ENCODE assay signal across 3 cellular contexts in genomic region chr11:72813740-72814138, GRCh38.
A peak's percentile ranks its signal among the peaks of the same experiment; 100 is the strongest.
TF ChIP-seq lines count a peak whose summit lies in the region.

No MANE protein-coding gene starts in this region.

TF ChIP-seq in A549, 52 proteins besides CTCF, POLR2A, EP300 and RAD21 (continued from another document and continues in another):
- TF ChIP-seq, protein P1, sequence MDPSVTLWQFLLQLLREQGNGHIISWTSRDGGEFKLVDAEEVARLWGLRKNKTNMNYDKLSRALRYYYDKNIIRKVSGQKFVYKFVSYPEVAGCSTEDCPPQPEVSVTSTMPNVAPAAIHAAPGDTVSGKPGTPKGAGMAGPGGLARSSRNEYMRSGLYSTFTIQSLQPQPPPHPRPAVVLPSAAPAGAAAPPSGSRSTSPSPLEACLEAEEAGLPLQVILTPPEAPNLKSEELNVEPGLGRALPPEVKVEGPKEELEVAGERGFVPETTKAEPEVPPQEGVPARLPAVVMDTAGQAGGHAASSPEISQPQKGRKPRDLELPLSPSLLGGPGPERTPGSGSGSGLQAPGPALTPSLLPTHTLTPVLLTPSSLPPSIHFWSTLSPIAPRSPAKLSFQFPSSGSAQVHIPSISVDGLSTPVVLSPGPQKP (IDR thresholded peaks at IDR 0.05; ENCODE audit: low read depth, low read length), result no peak
- TF ChIP-seq NPAS2 (CRISPR knock-in tag; IDR thresholded peaks at IDR 0.05; ENCODE audit: borderline replicate concordance), result peak; percentile 34; the same call in 1 of the 2 replicates
- TF ChIP-seq, protein P2, sequence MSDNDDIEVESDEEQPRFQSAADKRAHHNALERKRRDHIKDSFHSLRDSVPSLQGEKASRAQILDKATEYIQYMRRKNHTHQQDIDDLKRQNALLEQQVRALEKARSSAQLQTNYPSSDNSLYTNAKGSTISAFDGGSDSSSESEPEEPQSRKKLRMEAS (IDR thresholded peaks at IDR 0.05), result peak; percentile 94
- peak; percentile 37; the same call in 1 of the 2 replicates for TF ChIP-seq HOXB5 (CRISPR knock-in tag; IDR thresholded peaks at IDR 0.05)
- no peak for TF ChIP-seq HMGXB4 (CRISPR knock-in tag; IDR thresholded peaks at IDR 0.05; ENCODE audit: borderline replicate concordance)
- TF ChIP-seq, protein P3, sequence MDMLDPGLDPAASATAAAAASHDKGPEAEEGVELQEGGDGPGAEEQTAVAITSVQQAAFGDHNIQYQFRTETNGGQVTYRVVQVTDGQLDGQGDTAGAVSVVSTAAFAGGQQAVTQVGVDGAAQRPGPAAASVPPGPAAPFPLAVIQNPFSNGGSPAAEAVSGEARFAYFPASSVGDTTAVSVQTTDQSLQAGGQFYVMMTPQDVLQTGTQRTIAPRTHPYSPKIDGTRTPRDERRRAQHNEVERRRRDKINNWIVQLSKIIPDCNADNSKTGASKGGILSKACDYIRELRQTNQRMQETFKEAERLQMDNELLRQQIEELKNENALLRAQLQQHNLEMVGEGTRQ (IDR thresholded peaks at IDR 0.05), result 0 out of 2 replicates have a peak, but pooled peaks have one; percentile 13
- TF ChIP-seq JUNB (IDR thresholded peaks at IDR 0.05), result no peak
- 0 out of 2 replicates have a peak, but pooled peaks have one; percentile 32 for TF ChIP-seq RARB (CRISPR knock-in tag; IDR thresholded peaks at IDR 0.05)
- no peak for TF ChIP-seq GATA3 (IDR thresholded peaks at IDR 0.05; ENCODE audit: borderline replicate concordance)
- TF ChIP-seq ZNF302 (CRISPR knock-in tag; IDR thresholded peaks at IDR 0.05), result no peak
- no peak; the same call in 2 of the 3 replicates for TF ChIP-seq BCL3 (IDR thresholded peaks at IDR 0.05)

TF ChIP-seq in SK-N-SH treated with all-trans-retinoic acid at 6 μM for 48 hours, 23 proteins besides CTCF, POLR2A, EP300 and RAD21 (continued from another document):
- TF ChIP-seq TOX (CRISPR knock-in tag; IDR thresholded peaks at IDR 0.05; ENCODE audit: borderline replicate concordance) (no peak), ISL1 (CRISPR knock-in tag; IDR thresholded peaks at IDR 0.05) (no peak)

TF ChIP-seq in liver, 16 proteins besides CTCF, POLR2A, EP300 and RAD21 (continued from another document):
- TF ChIP-seq, protein P4, sequence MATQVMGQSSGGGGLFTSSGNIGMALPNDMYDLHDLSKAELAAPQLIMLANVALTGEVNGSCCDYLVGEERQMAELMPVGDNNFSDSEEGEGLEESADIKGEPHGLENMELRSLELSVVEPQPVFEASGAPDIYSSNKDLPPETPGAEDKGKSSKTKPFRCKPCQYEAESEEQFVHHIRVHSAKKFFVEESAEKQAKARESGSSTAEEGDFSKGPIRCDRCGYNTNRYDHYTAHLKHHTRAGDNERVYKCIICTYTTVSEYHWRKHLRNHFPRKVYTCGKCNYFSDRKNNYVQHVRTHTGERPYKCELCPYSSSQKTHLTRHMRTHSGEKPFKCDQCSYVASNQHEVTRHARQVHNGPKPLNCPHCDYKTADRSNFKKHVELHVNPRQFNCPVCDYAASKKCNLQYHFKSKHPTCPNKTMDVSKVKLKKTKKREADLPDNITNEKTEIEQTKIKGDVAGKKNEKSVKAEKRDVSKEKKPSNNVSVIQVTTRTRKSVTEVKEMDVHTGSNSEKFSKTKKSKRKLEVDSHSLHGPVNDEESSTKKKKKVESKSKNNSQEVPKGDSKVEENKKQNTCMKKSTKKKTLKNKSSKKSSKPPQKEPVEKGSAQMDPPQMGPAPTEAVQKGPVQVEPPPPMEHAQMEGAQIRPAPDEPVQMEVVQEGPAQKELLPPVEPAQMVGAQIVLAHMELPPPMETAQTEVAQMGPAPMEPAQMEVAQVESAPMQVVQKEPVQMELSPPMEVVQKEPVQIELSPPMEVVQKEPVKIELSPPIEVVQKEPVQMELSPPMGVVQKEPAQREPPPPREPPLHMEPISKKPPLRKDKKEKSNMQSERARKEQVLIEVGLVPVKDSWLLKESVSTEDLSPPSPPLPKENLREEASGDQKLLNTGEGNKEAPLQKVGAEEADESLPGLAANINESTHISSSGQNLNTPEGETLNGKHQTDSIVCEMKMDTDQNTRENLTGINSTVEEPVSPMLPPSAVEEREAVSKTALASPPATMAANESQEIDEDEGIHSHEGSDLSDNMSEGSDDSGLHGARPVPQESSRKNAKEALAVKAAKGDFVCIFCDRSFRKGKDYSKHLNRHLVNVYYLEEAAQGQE (IDR thresholded peaks at IDR 0.05), result peak; percentile 36
- no peak for TF ChIP-seq HNF4A (conservative IDR thresholded peaks at IDR 0.05)
- TF ChIP-seq RXRA (IDR thresholded peaks at IDR 0.05), result peak; percentile 14 to 23
